Comparison of ENCODE assay signal across 1 cellular context in the genomic region with DNA sequence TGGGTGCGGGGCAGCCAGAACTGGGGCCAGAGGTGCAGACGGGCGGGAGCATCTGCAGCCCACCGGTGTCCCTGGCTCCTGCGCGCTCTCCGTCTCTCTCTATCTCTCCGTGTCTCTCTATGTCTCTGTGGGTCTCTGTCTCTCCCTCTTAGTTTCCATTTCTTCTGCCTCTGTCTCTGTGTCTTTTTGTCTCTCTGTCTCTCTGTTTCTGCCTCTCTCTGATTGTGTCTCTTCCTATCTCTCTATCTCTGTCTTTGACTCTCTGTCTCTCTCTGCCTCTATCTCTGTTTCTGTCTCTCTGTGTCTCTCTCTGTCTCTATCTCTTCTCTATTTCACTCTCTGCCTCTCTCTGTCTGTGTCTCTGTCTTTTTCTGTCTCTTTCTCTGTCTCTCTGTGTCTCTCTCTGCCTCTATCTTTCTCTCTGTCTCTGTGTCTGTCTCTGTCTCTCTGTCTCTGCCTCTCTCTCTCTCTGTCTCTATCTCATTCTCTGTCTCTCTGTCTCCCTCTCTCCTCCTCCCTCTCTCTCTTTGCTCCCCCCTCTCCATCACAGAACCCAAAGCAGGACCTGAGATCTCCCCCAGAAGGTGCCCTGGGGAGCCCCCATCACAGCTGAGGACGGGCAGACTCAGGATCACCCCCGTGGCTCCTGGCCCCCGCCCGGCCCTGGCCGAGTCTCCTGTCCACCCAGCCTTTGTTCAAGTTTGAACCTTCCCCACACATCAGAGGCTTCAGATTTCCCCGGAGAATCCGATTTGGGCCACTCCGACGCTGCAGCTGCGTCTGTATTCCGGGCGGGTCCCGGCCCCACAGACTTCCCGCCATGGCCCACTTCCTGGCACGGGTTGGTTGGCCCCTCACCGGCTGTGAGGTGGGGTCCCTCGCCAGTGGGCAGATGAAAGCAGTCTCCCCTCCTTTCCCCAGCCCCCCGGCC.
A peak's percentile ranks its signal among the peaks of the same experiment; 100 is the strongest.
TF ChIP-seq lines count a peak whose summit lies in the region.

No MANE protein-coding gene starts in this region.

TF ChIP-seq in K562, 482 proteins besides CTCF, POLR2A, EP300 and RAD21:
- TF ChIP-seq KDM1A (IDR thresholded peaks at IDR 0.05): 0 out of 4 replicates have a peak, but pooled peaks of 1 of the 2 experiments have one; percentile 21
- no peak for TF ChIP-seq HIVEP1 (CRISPR knock-in tag; IDR thresholded peaks at IDR 0.05)
- peak; percentile 64 for TF ChIP-seq ARHGAP35 (IDR thresholded peaks at IDR 0.05; ENCODE audit: partially characterized antibody)
- no peak for TF ChIP-seq ZNF699 (CRISPR knock-in tag; IDR thresholded peaks at IDR 0.05; ENCODE audit: insufficient replicate concordance)
- 0 out of 2 replicates have a peak, but pooled peaks have one; percentile 7 for TF ChIP-seq ARID1B (IDR thresholded peaks at IDR 0.05)
- TF ChIP-seq NCOA4 (IDR thresholded peaks at IDR 0.05; ENCODE audit: partially characterized antibody): peak; percentile 50
- TF ChIP-seq BCOR (IDR thresholded peaks at IDR 0.05): peak; percentile 60; the same call in 1 of the 2 replicates
- no peak for TF ChIP-seq CCNT2 (IDR thresholded peaks at IDR 0.05; ENCODE audit: borderline replicate concordance, extremely low read depth, insufficient read length, low read depth, low read length)
TF ChIP-seq in K562: peak in this region for 5.
